ENCODE assay signal across 8 cellular contexts in genomic region chr11:119319702-119320592, GRCh38. TPM values are rescaled to one million over a fixed set of nuclear protein-coding genes. Genes with fewer than 3 reads are reported as not detected.
DNase-seq lines count a peak whose midpoint lies in the region; ATAC-seq, FAIRE-seq and TF ChIP-seq lines count a peak whose summit lies in the region.

No MANE protein-coding gene starts in this region.

- POLR2A ChIA-PET in activated CD8-positive, alpha-beta T cell treated with anti-CD3 and anti-CD28 coated beads, Interleukin-2, amount 10 ng/mL, durations not matched to agents 7 days and 5 days (lab: Charles Lee), result interaction anchor here (0.6 to 4.5 kb wide), 14 partner anchors 11 to 252 kb away, joined by 3 to 20 read pairs (median 4); partner anchors contain the start of genes RNF26 and VPS11

- no peak for ATAC-seq in activated CD8-positive, alpha-beta T cell treated with anti-CD3 and anti-CD28 coated beads, Interleukin-2, amount 10 ng/mL, durations not matched to agents 7 days and 5 days

- no peaks in the 10 kb centered on the region for H3K36me3 Mint-ChIP-seq in activated CD8-positive, alpha-beta T cell treated with anti-CD3 and anti-CD28 coated beads, Interleukin-2, amount 10 ng/mL, durations not matched to agents 7 days and 5 days (ENCODE audit: low read depth)

- H3K9me3 Mint-ChIP-seq in activated CD8-positive, alpha-beta T cell treated with anti-CD3 and anti-CD28 coated beads, Interleukin-2, amount 10 ng/mL, durations not matched to agents 7 days and 5 days (ENCODE audit: insufficient read depth), result no peaks in the 10 kb centered on the region

- no peaks in the 10 kb centered on the region for H3K79me2 ChIP-seq in GM23248 (ENCODE audit: insufficient read depth)

- H2AFZ ChIP-seq in GM23248, result peak overlapping the region; percentile 92

- peak overlapping the region; percentile 81 for H3K27ac Mint-ChIP-seq in activated CD8-positive, alpha-beta T cell treated with anti-CD3 and anti-CD28 coated beads, Interleukin-2, amount 10 ng/mL, durations not matched to agents 7 days and 5 days

- peak overlapping the region; percentile 51 for H3K4me3 Mint-ChIP-seq in activated CD8-positive, alpha-beta T cell treated with anti-CD3 and anti-CD28 coated beads, Interleukin-2, amount 10 ng/mL, durations not matched to agents 7 days and 5 days

- no peak for TF ChIP-seq EP300 in sigmoid colon (IDR thresholded peaks at IDR 0.05)

- H3K4me2 ChIP-seq in GM23248 (ENCODE audit: unreplicated experiment), result no peak overlapping the region

- H3K27me3 ChIP-seq in GM23248 (replicated peaks; ENCODE audit: insufficient read depth) (no peaks in the 10 kb centered on the region; the same call in 1 of the 2 replicates), sigmoid colon (no peaks in the 10 kb centered on the region)

- TF ChIP-seq POLR2A in sigmoid colon (IDR thresholded peaks at IDR 0.05), result no peak

- 63 to 66% methylated on average over 10 to 24 of the region's 24 CpGs for WGBS in GM23248 (ENCODE audit: low coverage in 1 of 2, low lambda C conversion rate in 2 of 2, missing lambda C conversion rate in 2 of 2), 2 experiments
- 46 to 54% methylated on average over 24 of the region's 24 CpGs for WGBS in sigmoid colon, 2 donors

- H3K9me2 ChIP-seq in GM23248 (ENCODE audit: insufficient read depth), result no peaks in the 10 kb centered on the region

- H3K27ac ChIP-seq in GM23248 (peak overlapping the region; percentile 20; the same call in 1 of the 2 replicates), sigmoid colon (peak overlapping the region; percentile 93 to 99 (median 96))

- TF ChIP-seq CTCF in sigmoid colon (IDR thresholded peaks at IDR 0.05), result no peak

- H3F3A ChIP-seq in GM23248 (ENCODE audit: insufficient read depth), result peaks cover 18% of the 10 kb centered on the region; the same call in 1 of the 2 replicates

- H3K9ac ChIP-seq in GM23248, result peak overlapping the region; percentile 83

- no peak for FAIRE-seq in GM19239 (lab: Jason Lieb, UNC)

- intact Hi-C loops in sigmoid colon (cut with DNase I), result loop anchor here (2.0 kb wide), 1 partner anchor 151 kb away; the partner anchor contains the start of gene NLRX1

- H3K9me3 ChIP-seq in GM23248 (ENCODE audit: low read depth) (no peaks in the 10 kb centered on the region), sigmoid colon (no peaks in the 10 kb centered on the region)

- H3K4me1 Mint-ChIP-seq in activated CD8-positive, alpha-beta T cell treated with anti-CD3 and anti-CD28 coated beads, Interleukin-2, amount 10 ng/mL, durations not matched to agents 7 days and 5 days (ENCODE audit: low read depth), result peaks cover 46% of the 10 kb centered on the region

- H3K4me1 ChIP-seq in GM23248 (ENCODE audit: insufficient read depth), result peaks cover 41% of the 10 kb centered on the region
- peaks cover 0 to 80% (median 69%) of the 10 kb centered on the region in 4 donors for H3K4me1 ChIP-seq in sigmoid colon

- CTCF ChIA-PET in activated CD8-positive, alpha-beta T cell treated with anti-CD3 and anti-CD28 coated beads, Interleukin-2, amount 10 ng/mL, durations not matched to agents 7 days and 5 days (lab: Charles Lee), result interaction anchor here (0.7 to 4.6 kb wide), 16 partner anchors 10 to 912 kb away, joined by 3 to 96 read pairs (median 5); partner anchors contain the start of genes C1QTNF5, CBL, HINFP and NLRX1

- peaks cover 19% of the 10 kb centered on the region for H3K27me3 Mint-ChIP-seq in activated CD8-positive, alpha-beta T cell treated with anti-CD3 and anti-CD28 coated beads, Interleukin-2, amount 10 ng/mL, durations not matched to agents 7 days and 5 days (ENCODE audit: low read depth)

- H3K4me3 ChIP-seq in GM23248, result no peak overlapping the region
- peak overlapping the region; percentile 56 for H3K4me3 ChIP-seq in iPS-11a (ENCODE audit: low read depth, low read length)
- peak overlapping the region; percentile 44 to 53 (median 49) for H3K4me3 ChIP-seq in sigmoid colon

- H3K36me3 ChIP-seq in GM23248 (ENCODE audit: low read depth) (no peaks in the 10 kb centered on the region), sigmoid colon (peaks cover 0 to 1% (median under 1%) of the 10 kb centered on the region in 4 donors)

- H4K20me1 ChIP-seq in GM23248 (ENCODE audit: insufficient read depth), result no peaks in the 10 kb centered on the region

- DNase-seq in GM23248 (no peak), sigmoid colon (peak; percentile 71), LoVo (ENCODE audit: low spot score) (no peak), activated gamma-delta T cell (lab: John Stamatoyannopoulos, UW) (no peak), GM19239 (ENCODE audit: insufficient read length, low spot score) (no peak), NCI-H187 (lab: John Stamatoyannopoulos, UW) (no peak)
- DNase-seq in activated CD8-positive, alpha-beta T cell treated with anti-CD3 and anti-CD28 coated beads, Interleukin-2, amount 10 ng/mL, durations not matched to agents 7 days and 5 days, result no peak

- in situ Hi-C loops in GM23248 (cut with MboI), result no loop called here

RNA-seq across cellular contexts. Expression of gene MCAM, which starts 3.0 kb away (rescaled TPM):
- 40.4 and 61.3 TPM in 2 replicates for total RNA-seq in GM23248 (2014; rRNA removed; shearing (Covaris generic))
- polyA plus RNA-seq in GM23248 (2016; fragmentation: Nextera tagmentation; extraction: Ambion mirVana) (8.6 and 10.5 TPM in 2 replicates), sigmoid colon (10 to 100 TPM in 1 of 3 donors, 1 to 10 TPM in 2; 2.1 to 51.5 (median 4.8) TPM)
- total RNA-seq in activated CD8-positive, alpha-beta T cell treated with anti-CD3 and anti-CD28 coated beads, Interleukin-2, amount 10 ng/mL, durations not matched to agents 7 days and 5 days, result 1 to 10 TPM; 2.9 to 4.4 TPM
- total RNA-seq in sigmoid colon, result 1,000 to 10,000 TPM in 1 of 4 donors, 100 to 1,000 TPM in 3; 628 to 1,033 (median 813) TPM

RNA-seq across cellular contexts. Expression of gene RNF26, which starts 14.4 kb away (rescaled TPM):
- total RNA-seq in GM23248 (2014; rRNA removed; shearing (Covaris generic)), result 6.4 and 8.0 TPM in 2 replicates
- polyA plus RNA-seq in GM23248 (2016; fragmentation: Nextera tagmentation; extraction: Ambion mirVana) (49.5 and 53.1 TPM in 2 replicates), sigmoid colon (10 to 100 TPM in 1 of 3 donors, 1 to 10 TPM in 2; 6.2 to 26.1 (median 7.2) TPM)
- 10 to 100 TPM; 40.5 to 41.8 TPM for total RNA-seq in activated CD8-positive, alpha-beta T cell treated with anti-CD3 and anti-CD28 coated beads, Interleukin-2, amount 10 ng/mL, durations not matched to agents 7 days and 5 days
- 10 to 100 TPM in 3 of 4 donors, 1 to 10 TPM in 1; 9.8 to 18.3 (median 11.8) TPM for total RNA-seq in sigmoid colon

RNA-seq across cellular contexts. Expression of gene C1QTNF5, which starts 20.7 kb away (rescaled TPM):
- 23.4 and 27.9 TPM in 2 replicates for total RNA-seq in GM23248 (2014; rRNA removed; shearing (Covaris generic))
- 4.5 and 6.2 TPM in 2 replicates for polyA plus RNA-seq in GM23248 (2016; fragmentation: Nextera tagmentation; extraction: Ambion mirVana)
- total RNA-seq in activated CD8-positive, alpha-beta T cell treated with anti-CD3 and anti-CD28 coated beads, Interleukin-2, amount 10 ng/mL, durations not matched to agents 7 days and 5 days, result not detected
- total RNA-seq in sigmoid colon, result 10 to 100 TPM; 23.2 to 35.2 (median 32.4) TPM
- 10 to 100 TPM in 1 of 3 donors, 1 to 10 TPM in 2; 4.9 to 12.5 (median 5.4) TPM for polyA plus RNA-seq in sigmoid colon

RNA-seq across cellular contexts. Expression of gene MFRP, which starts 26.6 kb away (rescaled TPM):
- 0.13 TPM in 1 of 2 replicates, not detected in the other for total RNA-seq in GM23248 (2014; rRNA removed; shearing (Covaris generic))
- polyA plus RNA-seq in GM23248 (2016; fragmentation: Nextera tagmentation; extraction: Ambion mirVana), result not detected in 2 replicates
- not detected for total RNA-seq in activated CD8-positive, alpha-beta T cell treated with anti-CD3 and anti-CD28 coated beads, Interleukin-2, amount 10 ng/mL, durations not matched to agents 7 days and 5 days
- total RNA-seq in sigmoid colon, result under 1 TPM in 1 of 4 donors, not detected in 3; 0.14 TPM
- not detected for polyA plus RNA-seq in sigmoid colon

Comparison
In these comparisons a context has a peak if more than half of its experiments do, and no peak if none do; other contexts are left out.
1. RNA of gene MCAM, which starts 3.0 kb away (total RNA-seq): 628 to 1,033 TPM in sigmoid colon; 40.4 to 61.3 TPM in GM23248 and 2.9 to 4.4 TPM in activated CD8-positive, alpha-beta T cell treated with anti-CD3 and anti-CD28 coated beads, Interleukin-2, amount 10 ng/mL, durations not matched to agents 7 days and 5 days; every median in the first group is over 10 times any median in the second.
2. RNA of gene C1QTNF5, which starts 20.7 kb away (total RNA-seq): 23.2 to 35.2 TPM in sigmoid colon and 23.4 to 27.9 TPM in GM23248; not detected in activated CD8-positive, alpha-beta T cell treated with anti-CD3 and anti-CD28 coated beads, Interleukin-2, amount 10 ng/mL, durations not matched to agents 7 days and 5 days; every median in the first group is over 10 times any median in the second.